30 cellular contexts compared by ENCODE assay signal in the genomic region with DNA sequence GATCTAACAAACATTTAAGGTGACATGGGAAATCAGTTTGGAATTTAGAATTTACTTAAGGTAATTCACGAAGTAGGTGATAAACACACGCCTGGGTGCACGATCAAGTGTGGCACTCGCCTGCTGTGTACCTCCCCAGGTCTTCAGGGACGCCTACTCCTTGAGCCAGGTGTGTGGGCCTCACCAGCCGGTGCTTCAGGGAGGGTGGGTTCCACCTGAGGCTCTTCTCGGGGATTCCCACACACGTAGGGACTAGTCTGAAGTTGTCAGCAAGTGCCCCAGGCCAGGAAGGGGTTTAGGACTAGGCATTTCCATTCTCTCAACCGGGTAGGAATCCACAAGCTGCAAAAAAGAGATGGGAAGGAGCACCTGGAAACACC. TPM values are rescaled to one million over a fixed set of nuclear protein-coding genes. Genes with fewer than 3 reads are reported as not detected.
DNase-seq lines count a peak whose midpoint lies in the region; ATAC-seq and TF ChIP-seq lines count a peak whose summit lies in the region.
"Had no signal": no experiment of that assay in that cellular context is flagged by ENCODE, and none has a peak within 500 bp of the region (broad histone marks: within the 10 kb centered on the region; RNA-seq: fewer than 3 reads in every experiment).

No MANE protein-coding gene starts in this region.

- POLR2A ChIA-PET in CD4-positive, alpha-beta T cell (lab: Charles Lee), result no interaction called here

- no peaks in the 10 kb centered on the region for H3K27me3 Mint-ChIP-seq in activated T-cell treated with anti-CD3 and anti-CD28 coated beads, Interleukin-2, amount 50 U/mL, for 4 hours (ENCODE audit: low read depth)
- H3K27me3 Mint-ChIP-seq in activated T-cell treated with anti-CD3 and anti-CD28 coated beads, Interleukin-2, amount 50 U/mL, for 24 hours, result no peaks in the 10 kb centered on the region
- H3K27me3 Mint-ChIP-seq in CD4-positive, alpha-beta T cell, result no peaks in the 10 kb centered on the region
- H3K27me3 Mint-ChIP-seq in activated T-helper 17 cell treated with anti-CD3 and anti-CD28 coated beads, Interleukin-2, amount 50 U/mL, for 72 hours, result no peaks in the 10 kb centered on the region
- peaks cover 3% of the 10 kb centered on the region for H3K27me3 Mint-ChIP-seq in nephron progenitor cell (ENCODE audit: low read depth, poor library complexity)
- H3K27me3 Mint-ChIP-seq: activated CD4-positive, alpha-beta T cell treated with anti-CD3 and anti-CD28 coated beads, Interleukin-2, amount 10 ng/mL, durations not matched to agents 7 days and 5 days; activated CD8-positive, alpha-beta memory T cell treated with anti-CD3 and anti-CD28 coated beads, Interleukin-2, amount 10 ng/mL, durations not matched to agents 7 days and 5 days; central memory CD8-positive, alpha-beta T cell had no signal

- no peak for DNase-seq in activated T-cell treated with anti-CD3 and anti-CD28 coated beads, Interleukin-2, amount 50 U/mL, for 4 hours
- DNase-seq in activated T-cell treated with anti-CD3 and anti-CD28 coated beads, Interleukin-2, amount 50 U/mL, for 24 hours, result no peak
- DNase-seq in CD4-positive, alpha-beta T cell, result no peak
- DNase-seq in nephron progenitor cell, result no peak
- no peak for DNase-seq in WERI-Rb-1
- DNase-seq: activated CD4-positive, alpha-beta T cell treated with anti-CD3 and anti-CD28 coated beads, Interleukin-2, amount 10 ng/mL, durations not matched to agents 7 days and 5 days; activated CD8-positive, alpha-beta memory T cell treated with anti-CD3 and anti-CD28 coated beads, Interleukin-2, amount 10 ng/mL, durations not matched to agents 7 days and 5 days; endodermal cell; H7; head of caudate nucleus; islet precursor cell; left ventricle myocardium inferior; mesenchymal stem cell; NCI-H2029 treated with DMSO at 0.1 percent for 48 hours; NCI-H345; NCI-H69; PC-3; stimulated activated CD4-positive, alpha-beta T cell treated with anti-CD3 and anti-CD28 coated beads, Interleukin-1b, Interleukin-23, amount 100 ng/mL, for 48 hours; stimulated activated naive CD4-positive, alpha-beta T cell treated with Interleukin-2 at 50 U/mL for 16 hours; T-helper 9 cell had no signal

- H3K27ac Mint-ChIP-seq in activated T-cell treated with anti-CD3 and anti-CD28 coated beads, Interleukin-2, amount 50 U/mL, for 24 hours, result no peak overlapping the region
- H3K27ac Mint-ChIP-seq in CD4-positive, alpha-beta T cell, result peak overlapping the region; percentile 54
- peak overlapping the region; percentile 8 for H3K27ac Mint-ChIP-seq in activated T-helper 17 cell treated with anti-CD3 and anti-CD28 coated beads, Interleukin-2, amount 50 U/mL, for 72 hours
- peak overlapping the region; percentile 54 for H3K27ac Mint-ChIP-seq in nephron progenitor cell
- H3K27ac Mint-ChIP-seq: endodermal cell had no signal

- H3K27me3 ChIP-seq in CD4-positive, alpha-beta T cell (ENCODE audit: control insufficient read depth, insufficient read depth, low read length), result no peaks in the 10 kb centered on the region
- H3K27me3 ChIP-seq in WERI-Rb-1 (ENCODE audit: insufficient read depth, low read depth, severe bottlenecking), result no peaks in the 10 kb centered on the region
- H3K27me3 ChIP-seq: suprapubic skin had no signal

- H3K36me3 Mint-ChIP-seq in activated T-cell treated with anti-CD3 and anti-CD28 coated beads, Interleukin-2, amount 50 U/mL, for 4 hours (ENCODE audit: insufficient read depth), result peaks cover 15% of the 10 kb centered on the region
- H3K36me3 Mint-ChIP-seq in activated T-cell treated with anti-CD3 and anti-CD28 coated beads, Interleukin-2, amount 50 U/mL, for 24 hours (ENCODE audit: low read depth), result peaks cover 67% of the 10 kb centered on the region
- H3K36me3 Mint-ChIP-seq in CD4-positive, alpha-beta T cell (ENCODE audit: low read depth), result peaks cover 61% of the 10 kb centered on the region
- peaks cover 54% of the 10 kb centered on the region for H3K36me3 Mint-ChIP-seq in activated T-helper 17 cell treated with anti-CD3 and anti-CD28 coated beads, Interleukin-2, amount 50 U/mL, for 72 hours (ENCODE audit: low read depth)
- no peaks in the 10 kb centered on the region for H3K36me3 Mint-ChIP-seq in nephron progenitor cell (ENCODE audit: low read depth)

- no peak for ATAC-seq in activated T-cell treated with anti-CD3 and anti-CD28 coated beads, Interleukin-2, amount 50 U/mL, for 4 hours
- ATAC-seq in CD4-positive, alpha-beta T cell (ENCODE audit: poor library complexity), result no peak
- no peak for ATAC-seq in activated T-helper 17 cell treated with anti-CD3 and anti-CD28 coated beads, Interleukin-2, amount 50 U/mL, for 72 hours (replicated peaks)
- ATAC-seq in GM21390 (IDR thresholded peaks at IDR 0.05; ENCODE audit: unreplicated experiment) (no peak), HG02588 (IDR thresholded peaks at IDR 0.05; ENCODE audit: unreplicated experiment) (no peak)
- ATAC-seq: activated CD8-positive, alpha-beta memory T cell treated with anti-CD3 and anti-CD28 coated beads, Interleukin-2, amount 10 ng/mL, durations not matched to agents 7 days and 5 days; esophagus mucosa; PC-3 had no signal

- no peak overlapping the region for H3K4me3 ChIP-seq in WERI-Rb-1 (ENCODE audit: low read depth, low read length)
- H3K4me3 ChIP-seq: left ventricle myocardium inferior, suprapubic skin had no signal

- H3K4me3 Mint-ChIP-seq in activated T-cell treated with anti-CD3 and anti-CD28 coated beads, Interleukin-2, amount 50 U/mL, for 4 hours, result peak overlapping the region; percentile 2
- no peak overlapping the region for H3K4me3 Mint-ChIP-seq in activated T-cell treated with anti-CD3 and anti-CD28 coated beads, Interleukin-2, amount 50 U/mL, for 24 hours
- H3K4me3 Mint-ChIP-seq in CD4-positive, alpha-beta T cell, result no peak overlapping the region
- H3K4me3 Mint-ChIP-seq in activated T-helper 17 cell treated with anti-CD3 and anti-CD28 coated beads, Interleukin-2, amount 50 U/mL, for 72 hours, result no peak overlapping the region
- no peak overlapping the region for H3K4me3 Mint-ChIP-seq in nephron progenitor cell
- H3K4me3 Mint-ChIP-seq: activated CD4-positive, alpha-beta T cell treated with anti-CD3 and anti-CD28 coated beads, Interleukin-2, amount 10 ng/mL, durations not matched to agents 7 days and 5 days; activated CD8-positive, alpha-beta memory T cell treated with anti-CD3 and anti-CD28 coated beads, Interleukin-2, amount 10 ng/mL, durations not matched to agents 7 days and 5 days; central memory CD8-positive, alpha-beta T cell; endodermal cell had no signal

- no peaks in the 10 kb centered on the region for H3K9me3 ChIP-seq in CD4-positive, alpha-beta T cell (ENCODE audit: control insufficient read depth, low read length)
- no peaks in the 10 kb centered on the region for H3K9me3 ChIP-seq in WERI-Rb-1 (ENCODE audit: severe bottlenecking)
- H3K9me3 ChIP-seq: left ventricle myocardium inferior, suprapubic skin had no signal

- H3K27ac ChIP-seq in CD4-positive, alpha-beta T cell (ENCODE audit: low read depth, low read length), result peak overlapping the region; percentile 9
- no peak overlapping the region for H3K27ac ChIP-seq in WERI-Rb-1
- H3K27ac ChIP-seq: KMS-11, left ventricle myocardium inferior, suprapubic skin, VCaP had no signal

- H3K4me1 Mint-ChIP-seq in activated T-cell treated with anti-CD3 and anti-CD28 coated beads, Interleukin-2, amount 50 U/mL, for 4 hours (ENCODE audit: low read depth), result peaks cover 63% of the 10 kb centered on the region
- H3K4me1 Mint-ChIP-seq in activated T-cell treated with anti-CD3 and anti-CD28 coated beads, Interleukin-2, amount 50 U/mL, for 24 hours (ENCODE audit: low read depth), result peaks cover 56% of the 10 kb centered on the region
- H3K4me1 Mint-ChIP-seq in CD4-positive, alpha-beta T cell (ENCODE audit: low read depth), result peaks cover 59% of the 10 kb centered on the region
- H3K4me1 Mint-ChIP-seq in activated T-helper 17 cell treated with anti-CD3 and anti-CD28 coated beads, Interleukin-2, amount 50 U/mL, for 72 hours, result peaks cover 15% of the 10 kb centered on the region
- peaks cover 16% of the 10 kb centered on the region for H3K4me1 Mint-ChIP-seq in nephron progenitor cell

- H3K36me3 ChIP-seq in WERI-Rb-1, result peaks cover 58% of the 10 kb centered on the region

- CTCF ChIA-PET in CD4-positive, alpha-beta T cell (lab: Charles Lee), result no interaction called here

- no peak for TF ChIP-seq CTCF in CD4-positive, alpha-beta T cell (IDR thresholded peaks at IDR 0.05)
- TF ChIP-seq CTCF in nephron progenitor cell (IDR thresholded peaks at IDR 0.05) (no peak), WERI-Rb-1 (IDR thresholded peaks at IDR 0.05; ENCODE audit: low read depth, low read length) (no peak)

- intact Hi-C loops in CD4-positive, alpha-beta T cell (cut with DNase I, micrococcal nuclease), result no loop called here

- no peaks in the 10 kb centered on the region for H3K9me3 Mint-ChIP-seq in activated T-cell treated with anti-CD3 and anti-CD28 coated beads, Interleukin-2, amount 50 U/mL, for 4 hours
- no peaks in the 10 kb centered on the region for H3K9me3 Mint-ChIP-seq in activated T-cell treated with anti-CD3 and anti-CD28 coated beads, Interleukin-2, amount 50 U/mL, for 24 hours
- H3K9me3 Mint-ChIP-seq in CD4-positive, alpha-beta T cell, result no peaks in the 10 kb centered on the region
- H3K9me3 Mint-ChIP-seq in activated T-helper 17 cell treated with anti-CD3 and anti-CD28 coated beads, Interleukin-2, amount 50 U/mL, for 72 hours, result no peaks in the 10 kb centered on the region
- no peaks in the 10 kb centered on the region for H3K9me3 Mint-ChIP-seq in nephron progenitor cell
- H3K9me3 Mint-ChIP-seq: activated CD4-positive, alpha-beta T cell treated with anti-CD3 and anti-CD28 coated beads, Interleukin-2, amount 10 ng/mL, durations not matched to agents 7 days and 5 days; activated T-helper 1 cell treated with anti-CD3 and anti-CD28 coated beads, Interleukin-12 subunit alpha, Interleukin-12 subunit beta, Interleukin-2, Interleukin-4 antibody, amounts not matched to agents 30 ng/mL and 10 ng/mL and 1 ng/mL, durations not matched to agents 14 hours and 24 hours and 36 hours; central memory CD8-positive, alpha-beta T cell; endodermal cell had no signal

RNA-seq across cellular contexts. Expression of a gene that starts 9.8 kb away (rescaled TPM):
- 10 to 100 TPM; 63.1 to 68.7 (median 65.9) TPM for total RNA-seq in activated T-cell treated with anti-CD3 and anti-CD28 coated beads, Interleukin-2, amount 50 U/mL, for 4 hours
- total RNA-seq in CD4-positive, alpha-beta T cell, result 10 to 100 TPM; 34.6 to 38.2 TPM
- 10 to 100 TPM; 31.6 to 39.2 TPM for total RNA-seq in activated T-helper 17 cell treated with anti-CD3 and anti-CD28 coated beads, Interleukin-2, amount 50 U/mL, for 72 hours

RNA-seq across cellular contexts. Expression of a gene that starts 37.5 kb away (rescaled TPM):
- 100 to 1,000 TPM; 124 to 138 (median 137) TPM for total RNA-seq in activated T-cell treated with anti-CD3 and anti-CD28 coated beads, Interleukin-2, amount 50 U/mL, for 4 hours
- total RNA-seq in CD4-positive, alpha-beta T cell, result 10 to 100 TPM; 68.4 to 72.4 TPM
- 100 to 1,000 TPM in 1 of 2 donors, 10 to 100 TPM in 1; 76.2 to 160 TPM for total RNA-seq in activated T-helper 17 cell treated with anti-CD3 and anti-CD28 coated beads, Interleukin-2, amount 50 U/mL, for 72 hours

RNA-seq across cellular contexts. Expression of a gene that starts 48.9 kb away (rescaled TPM):
- total RNA-seq in activated T-cell treated with anti-CD3 and anti-CD28 coated beads, Interleukin-2, amount 50 U/mL, for 4 hours, result under 1 TPM; 0.29 to 0.98 (median 0.33) TPM
- 10 to 100 TPM; 19.0 to 21.1 TPM for total RNA-seq in CD4-positive, alpha-beta T cell
- 1 to 10 TPM; 2.5 to 3.4 TPM for total RNA-seq in activated T-helper 17 cell treated with anti-CD3 and anti-CD28 coated beads, Interleukin-2, amount 50 U/mL, for 72 hours
- total RNA-seq: fibroblast of villous mesenchyme had no signal

Comparison
In these comparisons a context has a peak if more than half of its experiments do, and no peak if none do; other contexts are left out.
1. RNA of a gene that starts 48.9 kb away (total RNA-seq): 19.0 to 21.1 TPM in CD4-positive, alpha-beta T cell; 2.5 to 3.4 TPM in activated T-helper 17 cell treated with anti-CD3 and anti-CD28 coated beads, Interleukin-2, amount 50 U/mL, for 72 hours and 0.29 to 0.98 TPM in activated T-cell treated with anti-CD3 and anti-CD28 coated beads, Interleukin-2, amount 50 U/mL, for 4 hours; every median in the first group is over 4 times any median in the second.